Comparison of ENCODE assay signal across 13 cellular contexts in the genomic region with DNA sequence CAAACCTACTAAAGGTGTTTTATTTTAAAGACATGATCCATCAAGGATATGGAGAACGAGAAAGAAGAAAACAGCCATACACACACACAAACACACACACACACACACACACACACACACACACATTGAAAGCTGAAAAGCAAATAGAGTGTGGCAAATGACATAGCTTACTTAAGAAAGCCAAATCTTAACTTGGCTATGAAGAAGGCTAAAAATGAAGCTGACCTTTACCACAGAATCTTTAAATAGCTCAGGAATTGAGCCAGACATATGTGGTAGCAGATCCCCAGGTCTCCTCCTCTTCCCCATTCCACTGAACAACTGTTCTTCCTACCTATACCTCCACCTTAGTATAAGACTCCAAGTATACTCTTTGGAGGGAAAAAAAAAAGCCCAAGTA.
DNase-seq lines count a peak whose midpoint lies in the region; ATAC-seq, FAIRE-seq and TF ChIP-seq lines count a peak whose summit lies in the region.
"Had no signal": no experiment of that assay in that cellular context is flagged by ENCODE, and none has a peak within 500 bp of the region (broad histone marks: within the 10 kb centered on the region; RNA-seq: fewer than 3 reads in every experiment).

No MANE protein-coding gene starts in this region.

- H3K27ac ChIP-seq in HepG2 (ENCODE audit: extremely low read length, insufficient read depth, low read length) = no peak overlapping the region
- no peak overlapping the region for H3K27ac ChIP-seq in right lobe of liver
- peak overlapping the region; percentile 21 for H3K27ac ChIP-seq in iPS-18a (ENCODE audit: low read length)
- no peak overlapping the region for H3K27ac ChIP-seq in foreskin keratinocyte
- H3K27ac ChIP-seq: HL-60, suprapubic skin had no signal

- H3K79me2 ChIP-seq in HepG2 (ENCODE audit: insufficient read depth, low read length) = no peaks in the 10 kb centered on the region

- no peak for TF ChIP-seq RAD21 in HepG2 (CRISPR knock-in tag; IDR thresholded peaks at IDR 0.05)

- 95% methylated on average over 1 of the region's 1 CpG for WGBS in HepG2 (ENCODE audit: low lambda C conversion rate)
- WGBS in right lobe of liver (ENCODE audit: insufficient coverage, low coverage, low lambda C conversion rate, missing lambda C conversion rate) = 67% methylated on average over 1 of the region's 1 CpG

- H3K36me3 ChIP-seq in HepG2 (replicated peaks in 1 of 2; ENCODE audit: control insufficient read depth in 1 of 2, insufficient read depth in 2 of 2, low read length in 2 of 2) = no peaks in the 10 kb centered on the region
- H3K36me3 ChIP-seq in right lobe of liver = no peaks in the 10 kb centered on the region
- H3K36me3 ChIP-seq in iPS-18a (ENCODE audit: control insufficient read depth, low read depth, low read length) = no peaks in the 10 kb centered on the region
- H3K36me3 ChIP-seq: suprapubic skin had no signal

- H3K4me1 ChIP-seq in HepG2 (ENCODE audit: insufficient read depth, low read length) (no peaks in the 10 kb centered on the region), right lobe of liver (no peaks in the 10 kb centered on the region), iPS-18a (ENCODE audit: control insufficient read depth, low read depth, low read length) (no peaks in the 10 kb centered on the region), foreskin keratinocyte (peaks cover 9% of the 10 kb centered on the region)

- ATAC-seq in HepG2 = no peak
- no peak for ATAC-seq in right lobe of liver
- no peak for ATAC-seq in HG03460 (IDR thresholded peaks at IDR 0.05; ENCODE audit: unreplicated experiment)
- ATAC-seq in foreskin keratinocyte = no peak

- TF ChIP-seq EP300 in HepG2 (IDR thresholded peaks at IDR 0.05; ENCODE audit: low read depth in 2 of 2, low read length in 2 of 2) = no peak
- TF ChIP-seq EP300 in HepG2 (CRISPR knock-in tag; IDR thresholded peaks at IDR 0.05; ENCODE audit: borderline replicate concordance) = no peak

- no TSS peak for BruUV-seq in HepG2 (replicated peaks; lab: Mats Ljungman, UMichigan)

- peak; percentile 21 for FAIRE-seq in HepG2 (lab: Jason Lieb, UNC)

- in situ Hi-C loops in HepG2 (cut with HindIII; ENCODE audit: extremely low pct_ligation_motif_present, low pct_unique_long_range_greater_than_20kb) = loop anchor here (5.0 to 25.0 kb wide), 3 partner anchors 64 to 426 kb away; a partner anchor contains a TSS

- H3K4me3 ChIP-seq in HepG2 (replicated peaks in 1 of 3; ENCODE audit: insufficient read depth in 1 of 3, low read depth in 2 of 3, low read length in 3 of 3) = no peak overlapping the region
- H3K4me3 ChIP-seq in right lobe of liver = no peak overlapping the region
- H3K4me3 ChIP-seq in cardiac fibroblast (replicated peaks in 1 of 2; ENCODE audit: low read depth in 2 of 2, low read length in 2 of 2) = no peak overlapping the region
- H3K4me3 ChIP-seq in iPS-18a (ENCODE audit: low read length) = no peak overlapping the region
- H3K4me3 ChIP-seq: suprapubic skin had no signal

- TF ChIP-seq CTCF in HepG2 (CRISPR knock-in tag; IDR thresholded peaks at IDR 0.05) (no peak), right lobe of liver (IDR thresholded peaks at IDR 0.05) (no peak), cardiac fibroblast (IDR thresholded peaks at IDR 0.05; ENCODE audit: low read depth, low read length) (no peak), foreskin keratinocyte (conservative IDR thresholded peaks at IDR 0.05) (no peak)

- POLR2A ChIA-PET in HepG2 (lab: Yijun Ruan, JAX) = no interaction called here

- DNase-seq in HepG2 (ENCODE audit: low spot score) (no peak), right lobe of liver (no peak), cardiac fibroblast (ENCODE audit: low read depth in 2 of 2) (peak; percentile 21 to 46), GM19240 (ENCODE audit: insufficient read length, low spot score) (no peak), foreskin keratinocyte (no peak), NCI-H1105 treated with DMSO at 0.1 percent for 48 hours (lab: John Stamatoyannopoulos, UW) (no peak)
- DNase-seq: activated CD8-positive, alpha-beta memory T cell treated with anti-CD3 and anti-CD28 coated beads, Interleukin-2, amount 10 ng/mL, durations not matched to agents 7 days and 5 days; natural killer cell; stimulated activated CD4-positive, alpha-beta T cell treated with anti-CD3 and anti-CD28 coated beads, Interleukin-2, amount 100 ng/mL, for 24 hours had no signal

- H3K9ac ChIP-seq in HepG2 (ENCODE audit: insufficient read depth, low read depth, low read length) (no peak overlapping the region), iPS-18a (ENCODE audit: low read length) (peak overlapping the region; percentile 3)

- H3K27me3 ChIP-seq in HepG2 (ENCODE audit: control insufficient read depth in 1 of 2, insufficient read depth in 2 of 2, low read length in 2 of 2) (no peaks in the 10 kb centered on the region), right lobe of liver (no peaks in the 10 kb centered on the region), iPS-18a (ENCODE audit: control insufficient read depth, insufficient read depth, low read length) (no peaks in the 10 kb centered on the region), foreskin keratinocyte (no peaks in the 10 kb centered on the region)
- H3K27me3 ChIP-seq: suprapubic skin had no signal

- no peak overlapping the region for H3K4me2 ChIP-seq in HepG2 (ENCODE audit: low read depth, low read length)

- H4K20me1 ChIP-seq in HepG2 (ENCODE audit: insufficient read depth, low read length) = no peaks in the 10 kb centered on the region

- intact Hi-C loops in HepG2 (cut with micrococcal nuclease; ENCODE audit: unreplicated experiment) = loop anchor here (2.0 to 10.0 kb wide), 3 partner anchors 190 to 694 kb away; no protein-coding TSS in a partner anchor
- intact Hi-C loops in right lobe of liver (cut with DNase I) = no loop called here

- TF ChIP-seq POLR2A in HepG2 (IDR thresholded peaks at IDR 0.05; ENCODE audit: insufficient read depth in 1 of 2, low read depth in 2 of 2, low read length in 2 of 2) (no peak), right lobe of liver (IDR thresholded peaks at IDR 0.05) (no peak)

- CTCF ChIA-PET in HepG2 (lab: Yijun Ruan, JAX; ENCODE audit: low intra/inter-chr PET ratio, low total read pairs) = interaction anchor here (0.6 to 2.1 kb wide), 3 partner anchors 191 to 442 kb away, joined by 3 to 8 read pairs (median 3); no protein-coding TSS in a partner anchor

- H3K9me3 ChIP-seq in HepG2 (ENCODE audit: low read length) (no peaks in the 10 kb centered on the region), right lobe of liver (no peaks in the 10 kb centered on the region), iPS-18a (ENCODE audit: control insufficient read depth, low read depth, low read length) (no peaks in the 10 kb centered on the region)
- H3K9me3 ChIP-seq: suprapubic skin had no signal

- H2AFZ ChIP-seq in HepG2 (ENCODE audit: low read length) = no peak overlapping the region

TF ChIP-seq in HepG2, 621 proteins besides CTCF, POLR2A, EP300 and RAD21:
- TF ChIP-seq HMGA1 (CRISPR knock-in tag; conservative IDR thresholded peaks at IDR 0.05) (no peak), PITX1 (CRISPR knock-in tag; IDR thresholded peaks at IDR 0.05) (no peak), MZF1 (CRISPR knock-in tag; IDR thresholded peaks at IDR 0.05; ENCODE audit: borderline replicate concordance) (no peak)
- TF ChIP-seq, protein P1, sequence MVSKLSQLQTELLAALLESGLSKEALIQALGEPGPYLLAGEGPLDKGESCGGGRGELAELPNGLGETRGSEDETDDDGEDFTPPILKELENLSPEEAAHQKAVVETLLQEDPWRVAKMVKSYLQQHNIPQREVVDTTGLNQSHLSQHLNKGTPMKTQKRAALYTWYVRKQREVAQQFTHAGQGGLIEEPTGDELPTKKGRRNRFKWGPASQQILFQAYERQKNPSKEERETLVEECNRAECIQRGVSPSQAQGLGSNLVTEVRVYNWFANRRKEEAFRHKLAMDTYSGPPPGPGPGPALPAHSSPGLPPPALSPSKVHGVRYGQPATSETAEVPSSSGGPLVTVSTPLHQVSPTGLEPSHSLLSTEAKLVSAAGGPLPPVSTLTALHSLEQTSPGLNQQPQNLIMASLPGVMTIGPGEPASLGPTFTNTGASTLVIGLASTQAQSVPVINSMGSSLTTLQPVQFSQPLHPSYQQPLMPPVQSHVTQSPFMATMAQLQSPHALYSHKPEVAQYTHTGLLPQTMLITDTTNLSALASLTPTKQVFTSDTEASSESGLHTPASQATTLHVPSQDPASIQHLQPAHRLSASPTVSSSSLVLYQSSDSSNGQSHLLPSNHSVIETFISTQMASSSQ (IDR thresholded peaks at IDR 0.05; ENCODE audit: low read depth) = no peak
- TF ChIP-seq, protein P1 (CRISPR knock-in tag; IDR thresholded peaks at IDR 0.05; ENCODE audit: borderline replicate concordance) = no peak
- TF ChIP-seq, protein P2, sequence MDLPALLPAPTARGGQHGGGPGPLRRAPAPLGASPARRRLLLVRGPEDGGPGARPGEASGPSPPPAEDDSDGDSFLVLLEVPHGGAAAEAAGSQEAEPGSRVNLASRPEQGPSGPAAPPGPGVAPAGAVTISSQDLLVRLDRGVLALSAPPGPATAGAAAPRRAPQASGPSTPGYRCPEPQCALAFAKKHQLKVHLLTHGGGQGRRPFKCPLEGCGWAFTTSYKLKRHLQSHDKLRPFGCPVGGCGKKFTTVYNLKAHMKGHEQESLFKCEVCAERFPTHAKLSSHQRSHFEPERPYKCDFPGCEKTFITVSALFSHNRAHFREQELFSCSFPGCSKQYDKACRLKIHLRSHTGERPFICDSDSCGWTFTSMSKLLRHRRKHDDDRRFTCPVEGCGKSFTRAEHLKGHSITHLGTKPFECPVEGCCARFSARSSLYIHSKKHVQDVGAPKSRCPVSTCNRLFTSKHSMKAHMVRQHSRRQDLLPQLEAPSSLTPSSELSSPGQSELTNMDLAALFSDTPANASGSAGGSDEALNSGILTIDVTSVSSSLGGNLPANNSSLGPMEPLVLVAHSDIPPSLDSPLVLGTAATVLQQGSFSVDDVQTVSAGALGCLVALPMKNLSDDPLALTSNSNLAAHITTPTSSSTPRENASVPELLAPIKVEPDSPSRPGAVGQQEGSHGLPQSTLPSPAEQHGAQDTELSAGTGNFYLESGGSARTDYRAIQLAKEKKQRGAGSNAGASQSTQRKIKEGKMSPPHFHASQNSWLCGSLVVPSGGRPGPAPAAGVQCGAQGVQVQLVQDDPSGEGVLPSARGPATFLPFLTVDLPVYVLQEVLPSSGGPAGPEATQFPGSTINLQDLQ (CRISPR knock-in tag; IDR thresholded peaks at IDR 0.05) = no peak

Comparison
In these comparisons a context has a peak if more than half of its experiments do, and no peak if none do; other contexts are left out.
1. DNase-seq: peak in cardiac fibroblast (2 of 2); none in HepG2 (single experiment), right lobe of liver (0 of 3), GM19240 (single experiment), foreskin keratinocyte (0 of 2) and NCI-H1105 treated with DMSO at 0.1 percent for 48 hours (single experiment).